ENCODE assay signal across 14 cellular contexts in the genomic region with DNA sequence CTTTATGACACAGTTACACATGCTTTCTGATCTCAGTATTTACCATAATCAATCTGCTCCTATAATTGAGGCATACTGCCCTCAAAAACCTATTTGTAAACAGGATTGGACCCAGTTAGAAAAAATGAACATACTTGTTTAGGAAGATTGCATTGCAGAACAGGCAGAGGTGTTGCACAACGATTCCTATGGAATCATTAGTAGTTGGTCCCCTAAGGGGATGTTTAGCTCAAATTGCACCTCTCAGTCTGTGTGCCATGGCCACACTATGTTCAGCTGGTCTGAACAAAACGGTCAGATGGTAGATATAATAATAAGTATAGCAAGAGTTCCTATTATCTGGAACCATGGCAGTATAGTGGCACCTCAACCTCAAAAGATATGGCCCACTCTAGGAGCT. TPM values are rescaled to one million over a fixed set of nuclear protein-coding genes. Genes with fewer than 3 reads are reported as not detected.
"Had no signal": no experiment of that assay in that cellular context is flagged by ENCODE, and none has a peak within 500 bp of the region (broad histone marks: within the 10 kb centered on the region; RNA-seq: fewer than 3 reads in every experiment).

No MANE protein-coding gene starts in this region.

RNA-seq across cellular contexts. Expression of gene SLC22A16, which starts 28.5 kb away (rescaled TPM):
- total RNA-seq: dermis blood vessel endothelial cell, dermis microvascular lymphatic vessel endothelial cell, endodermal cell, endothelial cell of umbilical vein, epithelial cell of proximal tubule, esophagus mucosa, fibroblast of lung, fibroblast of villous mesenchyme, foreskin keratinocyte, frontal cortex, gastrocnemius medialis, glomerular endothelial cell, hepatocyte had no signal
- polyA plus RNA-seq: endothelial cell of umbilical vein, esophagus, fibroblast of lung, hepatocyte had no signal
